ENCODE assay signal across 26 cellular contexts in genomic region chr4:146398404-146398803, GRCh38.
"Had no signal": no experiment of that assay in that cellular context is flagged by ENCODE, and none has a peak within 500 bp of the region (broad histone marks: within the 10 kb centered on the region; RNA-seq: fewer than 3 reads in every experiment).

No MANE protein-coding gene starts in this region.

- H3K4me3 ChIP-seq: esophagus muscularis mucosa, lower lobe of right lung, pancreas, psoas muscle, tibial nerve had no signal

- H3K27ac ChIP-seq: esophagus muscularis mucosa, foreskin keratinocyte, lower lobe of right lung, pancreas, psoas muscle, tibial nerve had no signal

- DNase-seq: activated CD4-positive, alpha-beta T cell treated with anti-CD3 and anti-CD28 coated beads, Interleukin-2, amount 50 U/mL, for 1 hour; activated CD8-positive, alpha-beta T cell treated with anti-CD3 and anti-CD28 coated beads for 36 hours; activated gamma-delta T cell treated with Interleukin-2 at 50 U/mL for 16 hours; activated naive CD4-positive, alpha-beta T cell treated with anti-CD3 and anti-CD28 coated beads, Interleukin-2, amount 50 U/mL, for 16 hours; activated T-cell treated with anti-CD3 and anti-CD28 coated beads, Interleukin-2, amount 50 U/mL, for 4 hours; amygdala; caudate nucleus; dermis blood vessel endothelial cell; effector CD4-positive, alpha-beta T cell; foreskin keratinocyte; kidney glomerular epithelial cell; lower lobe of right lung; mesenchymal stem cell; naive thymus-derived CD8-positive, alpha-beta T cell; nucleus accumbens; pancreas; psoas muscle; stimulated activated CD4-positive, alpha-beta T cell treated with anti-CD3 and anti-CD28 coated beads, Interleukin-15, amount 100 ng/mL, for 24 hours; stimulated activated CD4-positive, alpha-beta T cell treated with anti-CD3 and anti-CD28 coated beads, Interleukin-2, amount 100 ng/mL, for 24 hours; stimulated activated naive CD4-positive, alpha-beta T cell treated with Interleukin-2 at 50 U/mL for 16 hours; T-helper 17 cell; T1000 had no signal

- H3K27me3 ChIP-seq: esophagus muscularis mucosa, foreskin keratinocyte, pancreas, tibial nerve had no signal

- ATAC-seq: activated CD8-positive, alpha-beta T cell treated with anti-CD3 and anti-CD28 coated beads for 36 hours; activated T-cell treated with anti-CD3 and anti-CD28 coated beads, Interleukin-2, amount 50 U/mL, for 4 hours; activated T-helper 17 cell treated with anti-CD3 and anti-CD28 coated beads, Interleukin-2, amount 50 U/mL, for 72 hours; foreskin keratinocyte; left lobe of liver; lower lobe of right lung; naive thymus-derived CD8-positive, alpha-beta T cell; pancreas; psoas muscle; T-helper 17 cell had no signal

- H3K4me1 ChIP-seq: esophagus muscularis mucosa, foreskin keratinocyte, lower lobe of right lung, pancreas, psoas muscle, tibial nerve had no signal

- H3K36me3 ChIP-seq: esophagus muscularis mucosa, lower lobe of right lung, pancreas, tibial nerve had no signal

- H3K9me3 ChIP-seq: esophagus muscularis mucosa, lower lobe of right lung, pancreas, psoas muscle, tibial nerve had no signal
